Comparison of ENCODE assay signal across 2 cellular contexts in genomic region chr10:29810816-29811215, GRCh38.
TF ChIP-seq lines count a peak whose summit lies in the region.

No MANE protein-coding gene starts in this region.

TF ChIP-seq in A549, 52 proteins besides CTCF, POLR2A, EP300 and RAD21 (continued from another document):
- no peak for TF ChIP-seq KDM5A (IDR thresholded peaks at IDR 0.05)
- no peak for TF ChIP-seq MAX (IDR thresholded peaks at IDR 0.05)
- no peak for TF ChIP-seq ZSCAN20 (CRISPR knock-in tag; IDR thresholded peaks at IDR 0.05)
- no peak for TF ChIP-seq ZFP36 (IDR thresholded peaks at IDR 0.05; ENCODE audit: borderline replicate concordance, partially characterized antibody)
- no peak for TF ChIP-seq HEYL (CRISPR knock-in tag; IDR thresholded peaks at IDR 0.05)

TF ChIP-seq in IMR-90, 13 proteins besides CTCF, POLR2A, EP300 and RAD21:
- TF ChIP-seq MAFK (IDR thresholded peaks at IDR 0.05; ENCODE audit: low read depth, low read length) (no peak), FOS (IDR thresholded peaks at IDR 0.05; ENCODE audit: low read depth, low read length) (no peak), CHD1 (IDR thresholded peaks at IDR 0.05; ENCODE audit: low read depth, low read length) (no peak), MAZ (IDR thresholded peaks at IDR 0.05; ENCODE audit: borderline replicate concordance, low read depth, low read length) (no peak), RFX5 (IDR thresholded peaks at IDR 0.05; ENCODE audit: low read depth, low read length) (no peak), NFE2L2 (IDR thresholded peaks at IDR 0.05; ENCODE audit: low read depth, low read length) (no peak), RCOR1 (IDR thresholded peaks at IDR 0.05; ENCODE audit: insufficient replicate concordance, low read length) (no peak), SMC3 (IDR thresholded peaks at IDR 0.05; ENCODE audit: low read depth, low read length) (no peak), USF2 (IDR thresholded peaks at IDR 0.05; ENCODE audit: low read depth, low read length) (no peak), BHLHE40 (IDR thresholded peaks at IDR 0.05; ENCODE audit: low read depth, low read length) (no peak), CEBPB (IDR thresholded peaks at IDR 0.05; ENCODE audit: low read depth, low read length) (no peak), MXI1 (IDR thresholded peaks at IDR 0.05; ENCODE audit: borderline replicate concordance, low read depth, low read length) (no peak)
- TF ChIP-seq, protein P1, sequence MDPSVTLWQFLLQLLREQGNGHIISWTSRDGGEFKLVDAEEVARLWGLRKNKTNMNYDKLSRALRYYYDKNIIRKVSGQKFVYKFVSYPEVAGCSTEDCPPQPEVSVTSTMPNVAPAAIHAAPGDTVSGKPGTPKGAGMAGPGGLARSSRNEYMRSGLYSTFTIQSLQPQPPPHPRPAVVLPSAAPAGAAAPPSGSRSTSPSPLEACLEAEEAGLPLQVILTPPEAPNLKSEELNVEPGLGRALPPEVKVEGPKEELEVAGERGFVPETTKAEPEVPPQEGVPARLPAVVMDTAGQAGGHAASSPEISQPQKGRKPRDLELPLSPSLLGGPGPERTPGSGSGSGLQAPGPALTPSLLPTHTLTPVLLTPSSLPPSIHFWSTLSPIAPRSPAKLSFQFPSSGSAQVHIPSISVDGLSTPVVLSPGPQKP (IDR thresholded peaks at IDR 0.05; ENCODE audit: borderline replicate concordance, low read depth, low read length) = no peak
TF ChIP-seq in IMR-90: peak in this region for 0.
